In the genomic region with DNA sequence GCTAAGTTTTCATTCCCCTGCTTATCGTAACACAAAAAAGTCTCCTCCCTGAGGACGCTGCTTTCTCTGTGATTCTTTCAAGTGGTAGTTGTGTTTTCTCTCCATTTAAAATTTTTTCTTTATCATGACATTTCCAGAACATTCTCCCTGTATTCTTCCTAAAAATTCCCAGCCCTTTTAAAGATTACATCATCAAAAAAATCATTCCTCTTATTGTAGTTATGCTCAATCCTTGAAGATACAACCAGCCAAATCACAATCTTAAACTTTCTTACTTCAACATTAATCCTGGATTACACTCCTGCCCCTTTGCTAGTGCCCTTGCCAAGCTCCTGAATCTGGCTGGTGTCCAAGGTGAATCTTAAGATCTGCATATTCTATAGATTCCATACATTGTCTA, we compare ENCODE assay signal across 1 cellular context.
TF ChIP-seq lines count a peak whose summit lies in the region.

No MANE protein-coding gene starts in this region.

TF ChIP-seq in HEK293, 187 proteins besides CTCF, POLR2A, EP300 and RAD21:
- TF ChIP-seq ZBTB44 (tag by site-specific recombination; IDR thresholded peaks at IDR 0.05), result no peak
- TF ChIP-seq ZNF112 (tag by site-specific recombination; IDR thresholded peaks at IDR 0.05), result no peak
- TF ChIP-seq ATF2 (tag by site-specific recombination; IDR thresholded peaks at IDR 0.05; ENCODE audit: low read depth), result peak; percentile 54; the same call in 1 of the 2 replicates
